8 cellular contexts compared by ENCODE assay signal in genomic region chr11:34356576-34356917, GRCh38.
DNase-seq lines count a peak whose midpoint lies in the region; ATAC-seq lines count a peak whose summit lies in the region.

No MANE protein-coding gene starts in this region.

- H3K36me3 ChIP-seq in HUES6 (ENCODE audit: control insufficient read depth, insufficient read depth, low read length), result no peaks in the 10 kb centered on the region
- no peaks in the 10 kb centered on the region for H3K36me3 ChIP-seq in iPS-18a (ENCODE audit: control insufficient read depth, low read depth, low read length)

- peak overlapping the region; percentile 88 for H3K4me3 Mint-ChIP-seq in activated naive CD4-positive, alpha-beta T cell treated with anti-CD3 and anti-CD28 coated beads, Interleukin-2, amount 50 U/mL, for 24 hours

- no peaks in the 10 kb centered on the region for H3K36me3 Mint-ChIP-seq in activated naive CD4-positive, alpha-beta T cell treated with anti-CD3 and anti-CD28 coated beads, Interleukin-2, amount 50 U/mL, for 24 hours

- no peak for ATAC-seq in HG03095 (IDR thresholded peaks at IDR 0.05; ENCODE audit: unreplicated experiment)
- ATAC-seq in HG02973 (IDR thresholded peaks at IDR 0.05; ENCODE audit: unreplicated experiment), result no peak

- H3K27ac Mint-ChIP-seq in activated naive CD4-positive, alpha-beta T cell treated with anti-CD3 and anti-CD28 coated beads, Interleukin-2, amount 50 U/mL, for 24 hours, result no peak overlapping the region

- no peaks in the 10 kb centered on the region for H3K9me3 Mint-ChIP-seq in activated naive CD4-positive, alpha-beta T cell treated with anti-CD3 and anti-CD28 coated beads, Interleukin-2, amount 50 U/mL, for 24 hours

- H3K4me1 Mint-ChIP-seq in activated naive CD4-positive, alpha-beta T cell treated with anti-CD3 and anti-CD28 coated beads, Interleukin-2, amount 50 U/mL, for 24 hours, result peaks cover 12% of the 10 kb centered on the region

- H3K9ac ChIP-seq in HUES6 (ENCODE audit: low read length) (peak overlapping the region; percentile 82), iPS-18a (ENCODE audit: low read length) (no peak overlapping the region)

- H3K4me1 ChIP-seq in HUES6 (ENCODE audit: control insufficient read depth, insufficient read depth, low read length) (peaks cover 14% of the 10 kb centered on the region), iPS-18a (ENCODE audit: control insufficient read depth, low read depth, low read length) (peaks cover 20% of the 10 kb centered on the region)

- no peaks in the 10 kb centered on the region for H3K9me3 ChIP-seq in HUES6 (ENCODE audit: control insufficient read depth, insufficient read depth, low read depth, low read length)
- no peaks in the 10 kb centered on the region for H3K9me3 ChIP-seq in iPS-18a (ENCODE audit: control insufficient read depth, low read depth, low read length)

- peak overlapping the region; percentile 81 for H3K4me3 ChIP-seq in HUES6 (ENCODE audit: low read depth, low read length)
- peak overlapping the region; percentile 72 for H3K4me3 ChIP-seq in iPS-18a (ENCODE audit: low read length)

- peaks cover 28% of the 10 kb centered on the region for H3K27me3 ChIP-seq in HUES6 (ENCODE audit: control insufficient read depth, insufficient read depth, low read length)
- peaks cover 43% of the 10 kb centered on the region for H3K27me3 ChIP-seq in iPS-18a (ENCODE audit: control insufficient read depth, insufficient read depth, low read length)

- DNase-seq in Ammon's horn (ENCODE audit: low spot score), result peak; percentile 28
- DNase-seq in stimulated activated CD4-positive, alpha-beta T cell treated with anti-CD3 and anti-CD28 coated beads, Interleukin-4, amount 100 ng/mL, for 1 hour, result peak; percentile 22
- no peak for DNase-seq in NCI-H1694 (lab: John Stamatoyannopoulos, UW)

- H3K27ac ChIP-seq in HUES6 (ENCODE audit: low read depth, low read length) (no peak overlapping the region), iPS-18a (ENCODE audit: low read length) (no peak overlapping the region)

- peaks cover 26% of the 10 kb centered on the region for H3K27me3 Mint-ChIP-seq in activated naive CD4-positive, alpha-beta T cell treated with anti-CD3 and anti-CD28 coated beads, Interleukin-2, amount 50 U/mL, for 24 hours
